ENCODE assay signal across 1 cellular context in genomic region chr9:121373401-121373769, GRCh38.
TF ChIP-seq lines count a peak whose summit lies in the region.

No MANE protein-coding gene starts in this region.

TF ChIP-seq in GM23338, 12 proteins besides CTCF, POLR2A, EP300 and RAD21 (continued from another document):
- TF ChIP-seq, protein P1, sequence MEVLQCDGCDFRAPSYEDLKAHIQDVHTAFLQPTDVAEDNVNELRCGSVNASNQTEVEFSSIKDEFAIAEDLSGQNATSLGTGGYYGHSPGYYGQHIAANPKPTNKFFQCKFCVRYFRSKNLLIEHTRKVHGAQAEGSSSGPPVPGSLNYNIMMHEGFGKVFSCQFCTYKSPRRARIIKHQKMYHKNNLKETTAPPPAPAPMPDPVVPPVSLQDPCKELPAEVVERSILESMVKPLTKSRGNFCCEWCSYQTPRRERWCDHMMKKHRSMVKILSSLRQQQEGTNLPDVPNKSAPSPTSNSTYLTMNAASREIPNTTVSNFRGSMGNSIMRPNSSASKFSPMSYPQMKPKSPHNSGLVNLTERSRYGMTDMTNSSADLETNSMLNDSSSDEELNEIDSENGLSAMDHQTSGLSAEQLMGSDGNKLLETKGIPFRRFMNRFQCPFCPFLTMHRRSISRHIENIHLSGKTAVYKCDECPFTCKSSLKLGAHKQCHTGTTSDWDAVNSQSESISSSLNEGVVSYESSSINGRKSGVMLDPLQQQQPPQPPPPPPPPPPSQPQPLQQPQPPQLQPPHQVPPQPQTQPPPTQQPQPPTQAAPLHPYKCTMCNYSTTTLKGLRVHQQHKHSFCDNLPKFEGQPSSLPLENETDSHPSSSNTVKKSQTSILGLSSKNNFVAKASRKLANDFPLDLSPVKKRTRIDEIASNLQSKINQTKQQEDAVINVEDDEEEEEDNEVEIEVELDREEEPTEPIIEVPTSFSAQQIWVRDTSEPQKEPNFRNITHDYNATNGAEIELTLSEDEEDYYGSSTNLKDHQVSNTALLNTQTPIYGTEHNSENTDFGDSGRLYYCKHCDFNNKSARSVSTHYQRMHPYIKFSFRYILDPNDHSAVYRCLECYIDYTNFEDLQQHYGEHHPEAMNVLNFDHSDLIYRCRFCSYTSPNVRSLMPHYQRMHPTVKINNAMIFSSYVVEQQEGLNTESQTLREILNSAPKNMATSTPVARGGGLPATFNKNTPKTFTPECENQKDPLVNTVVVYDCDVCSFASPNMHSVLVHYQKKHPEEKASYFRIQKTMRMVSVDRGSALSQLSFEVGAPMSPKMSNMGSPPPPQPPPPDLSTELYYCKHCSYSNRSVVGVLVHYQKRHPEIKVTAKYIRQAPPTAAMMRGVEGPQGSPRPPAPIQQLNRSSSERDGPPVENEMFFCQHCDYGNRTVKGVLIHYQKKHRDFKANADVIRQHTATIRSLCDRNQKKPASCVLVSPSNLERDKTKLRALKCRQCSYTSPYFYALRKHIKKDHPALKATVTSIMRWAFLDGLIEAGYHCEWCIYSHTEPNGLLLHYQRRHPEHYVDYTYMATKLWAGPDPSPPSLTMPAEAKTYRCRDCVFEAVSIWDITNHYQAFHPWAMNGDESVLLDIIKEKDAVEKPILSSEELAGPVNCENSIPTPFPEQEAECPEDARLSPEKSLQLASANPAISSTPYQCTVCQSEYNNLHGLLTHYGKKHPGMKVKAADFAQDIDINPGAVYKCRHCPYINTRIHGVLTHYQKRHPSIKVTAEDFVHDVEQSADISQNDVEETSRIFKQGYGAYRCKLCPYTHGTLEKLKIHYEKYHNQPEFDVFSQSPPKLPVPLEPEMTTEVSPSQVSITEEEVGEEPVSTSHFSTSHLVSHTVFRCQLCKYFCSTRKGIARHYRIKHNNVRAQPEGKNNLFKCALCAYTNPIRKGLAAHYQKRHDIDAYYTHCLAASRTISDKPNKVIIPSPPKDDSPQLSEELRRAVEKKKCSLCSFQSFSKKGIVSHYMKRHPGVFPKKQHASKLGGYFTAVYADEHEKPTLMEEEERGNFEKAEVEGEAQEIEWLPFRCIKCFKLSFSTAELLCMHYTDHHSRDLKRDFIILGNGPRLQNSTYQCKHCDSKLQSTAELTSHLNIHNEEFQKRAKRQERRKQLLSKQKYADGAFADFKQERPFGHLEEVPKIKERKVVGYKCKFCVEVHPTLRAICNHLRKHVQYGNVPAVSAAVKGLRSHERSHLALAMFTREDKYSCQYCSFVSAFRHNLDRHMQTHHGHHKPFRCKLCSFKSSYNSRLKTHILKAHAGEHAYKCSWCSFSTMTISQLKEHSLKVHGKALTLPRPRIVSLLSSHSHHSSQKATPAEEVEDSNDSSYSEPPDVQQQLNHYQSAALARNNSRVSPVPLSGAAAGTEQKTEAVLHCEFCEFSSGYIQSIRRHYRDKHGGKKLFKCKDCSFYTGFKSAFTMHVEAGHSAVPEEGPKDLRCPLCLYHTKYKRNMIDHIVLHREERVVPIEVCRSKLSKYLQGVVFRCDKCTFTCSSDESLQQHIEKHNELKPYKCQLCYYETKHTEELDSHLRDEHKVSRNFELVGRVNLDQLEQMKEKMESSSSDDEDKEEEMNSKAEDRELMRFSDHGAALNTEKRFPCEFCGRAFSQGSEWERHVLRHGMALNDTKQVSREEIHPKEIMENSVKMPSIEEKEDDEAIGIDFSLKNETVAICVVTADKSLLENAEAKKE (CRISPR knock-in tag; IDR thresholded peaks at IDR 0.05), result no peak
- no peak for TF ChIP-seq NANOG (IDR thresholded peaks at IDR 0.05; ENCODE audit: borderline replicate concordance)
TF ChIP-seq in GM23338: peak in this region for 0.
